In the genomic region with DNA sequence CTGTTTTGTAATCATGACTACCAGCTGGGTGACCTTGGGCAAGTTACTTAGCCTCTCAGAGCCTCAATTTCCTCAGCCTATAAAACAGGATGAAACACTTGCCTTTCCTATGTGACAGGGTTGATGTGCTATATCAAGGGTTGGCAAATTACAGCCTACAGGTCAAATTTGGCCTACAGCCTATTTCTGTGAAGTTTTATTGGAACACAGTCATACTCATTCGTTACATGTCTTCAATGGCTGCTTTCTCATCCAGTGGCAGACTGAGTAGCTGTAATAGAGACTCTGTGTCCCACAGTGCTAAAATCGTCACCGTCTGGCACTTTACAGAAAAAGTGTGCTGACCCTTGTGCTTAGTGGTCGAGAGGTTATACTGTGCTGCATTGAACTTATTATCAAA, we compare ENCODE assay signal across 24 cellular contexts. TPM values are rescaled to one million over a fixed set of nuclear protein-coding genes. Genes with fewer than 3 reads are reported as not detected.
"Had no signal": no experiment of that assay in that cellular context is flagged by ENCODE, and none has a peak within 500 bp of the region (broad histone marks: within the 10 kb centered on the region; RNA-seq: fewer than 3 reads in every experiment).

No MANE protein-coding gene starts in this region.

- H3K9me3 Mint-ChIP-seq: activated CD4-positive, alpha-beta T cell treated with anti-CD3 and anti-CD28 coated beads, Interleukin-2, amount 10 ng/mL, durations not matched to agents 24 days and 14 days; activated CD8-positive, alpha-beta T cell treated with anti-CD3 and anti-CD28 coated beads for 36 hours; activated naive CD8-positive, alpha-beta T cell treated with anti-CD3 and anti-CD28 coated beads, Interleukin-2, amount 50 U/mL, for 24 hours; dendritic cell treated with granulocyte-macrophage colony-stimulating factor and Interleukin-4, amounts not matched to agents 40 ng/mL and 50 ng/mL, for 4 days; naive thymus-derived CD8-positive, alpha-beta T cell had no signal

- H3K27ac Mint-ChIP-seq: activated CD4-positive, alpha-beta T cell treated with anti-CD3 and anti-CD28 coated beads, Interleukin-2, amount 10 ng/mL, durations not matched to agents 24 days and 14 days; activated CD8-positive, alpha-beta memory T cell treated with anti-CD3 and anti-CD28 coated beads, Interleukin-2, amount 10 ng/mL, durations not matched to agents 7 days and 5 days; activated CD8-positive, alpha-beta T cell treated with anti-CD3 and anti-CD28 coated beads for 36 hours; activated naive CD8-positive, alpha-beta T cell treated with anti-CD3 and anti-CD28 coated beads, Interleukin-2, amount 50 U/mL, for 24 hours; dendritic cell treated with granulocyte-macrophage colony-stimulating factor and Interleukin-4, amounts not matched to agents 40 ng/mL and 50 ng/mL, for 4 days; naive thymus-derived CD8-positive, alpha-beta T cell; progenitor cell of endocrine pancreas had no signal

- H3K27ac ChIP-seq: lower lobe of right lung, stomach, uterus had no signal

- H3K4me3 ChIP-seq: lower lobe of right lung, stomach, uterus had no signal

- H3K4me1 ChIP-seq: lower lobe of right lung, uterus had no signal

- H3K27me3 Mint-ChIP-seq: activated CD4-positive, alpha-beta T cell treated with anti-CD3 and anti-CD28 coated beads, Interleukin-2, amount 10 ng/mL, durations not matched to agents 24 days and 14 days; activated CD8-positive, alpha-beta T cell treated with anti-CD3 and anti-CD28 coated beads for 36 hours; activated naive CD8-positive, alpha-beta T cell treated with anti-CD3 and anti-CD28 coated beads, Interleukin-2, amount 50 U/mL, for 24 hours; dendritic cell treated with granulocyte-macrophage colony-stimulating factor and Interleukin-4, amounts not matched to agents 40 ng/mL and 50 ng/mL, for 4 days; naive thymus-derived CD8-positive, alpha-beta T cell; progenitor cell of endocrine pancreas had no signal

- DNase-seq: activated CD4-positive, alpha-beta T cell treated with anti-CD3 and anti-CD28 coated beads, Interleukin-2, amount 10 ng/mL, durations not matched to agents 24 days and 14 days; activated CD8-positive, alpha-beta memory T cell treated with anti-CD3 and anti-CD28 coated beads, Interleukin-2, amount 10 ng/mL, durations not matched to agents 7 days and 5 days; activated CD8-positive, alpha-beta T cell treated with anti-CD3 and anti-CD28 coated beads for 36 hours; activated effector memory CD4-positive, alpha-beta T cell treated with anti-CD3 and anti-CD28 coated beads, Interleukin-2, amount 50 U/mL, for 16 hours; activated naive CD4-positive, alpha-beta T cell treated with anti-CD3 and anti-CD28 coated beads, Interleukin-2, amount 50 U/mL, for 16 hours; activated naive CD8-positive, alpha-beta T cell treated with anti-CD3 and anti-CD28 coated beads, Interleukin-2, amount 50 U/mL, for 24 hours; activated T-cell treated with anti-CD3 and anti-CD28 coated beads for 4 hours; effector memory CD4-positive, alpha-beta T cell; foreskin melanocyte; kidney; lower lobe of right lung; naive thymus-derived CD8-positive, alpha-beta T cell; stimulated activated CD4-positive, alpha-beta T cell treated with anti-CD3 and anti-CD28 coated beads, Interleukin-1b, Interleukin-23, amount 100 ng/mL, for 48 hours; stomach; trophoblast cell; uterus had no signal

- H3K36me3 Mint-ChIP-seq: activated CD8-positive, alpha-beta memory T cell treated with anti-CD3 and anti-CD28 coated beads, Interleukin-2, amount 10 ng/mL, durations not matched to agents 7 days and 5 days had no signal

- H3K9me3 ChIP-seq: lower lobe of right lung, stomach, uterus had no signal

- H3K36me3 ChIP-seq: uterus had no signal

- FAIRE-seq: kidney had no signal

- H3K4me3 Mint-ChIP-seq: activated CD4-positive, alpha-beta T cell treated with anti-CD3 and anti-CD28 coated beads, Interleukin-2, amount 10 ng/mL, durations not matched to agents 24 days and 14 days; activated CD8-positive, alpha-beta memory T cell treated with anti-CD3 and anti-CD28 coated beads, Interleukin-2, amount 10 ng/mL, durations not matched to agents 7 days and 5 days; activated CD8-positive, alpha-beta T cell treated with anti-CD3 and anti-CD28 coated beads for 36 hours; activated naive CD8-positive, alpha-beta T cell treated with anti-CD3 and anti-CD28 coated beads, Interleukin-2, amount 50 U/mL, for 24 hours; dendritic cell treated with granulocyte-macrophage colony-stimulating factor and Interleukin-4, amounts not matched to agents 40 ng/mL and 50 ng/mL, for 4 days; naive thymus-derived CD8-positive, alpha-beta T cell had no signal

- H3K27me3 ChIP-seq: stomach, uterus had no signal

- ATAC-seq: activated CD4-positive, CD25-positive, alpha-beta regulatory T cell treated with anti-CD3 and anti-CD28 coated beads, Interleukin-2, amount 50 U/mL, for 24 hours; activated CD8-positive, alpha-beta memory T cell treated with anti-CD3 and anti-CD28 coated beads, Interleukin-2, amount 10 ng/mL, durations not matched to agents 7 days and 5 days; activated CD8-positive, alpha-beta T cell treated with anti-CD3 and anti-CD28 coated beads for 36 hours; activated naive CD8-positive, alpha-beta T cell treated with anti-CD3 and anti-CD28 coated beads, Interleukin-2, amount 50 U/mL, for 24 hours; esophagus mucosa; left lobe of liver; lower lobe of right lung; naive thymus-derived CD8-positive, alpha-beta T cell had no signal

RNA-seq across cellular contexts. Expression of gene DNASE1L3, which starts 43.4 kb away (rescaled TPM):
- total RNA-seq: activated CD4-positive, alpha-beta T cell treated with anti-CD3 and anti-CD28 coated beads, Interleukin-2, amount 10 ng/mL, durations not matched to agents 24 days and 14 days; activated CD8-positive, alpha-beta memory T cell treated with anti-CD3 and anti-CD28 coated beads, Interleukin-2, amount 10 ng/mL, durations not matched to agents 7 days and 5 days; activated CD8-positive, alpha-beta T cell treated with anti-CD3 and anti-CD28 coated beads for 36 hours; chondrocyte; osteocyte; progenitor cell of endocrine pancreas; T-helper 2 cell treated with Interferon-gamma antibody and Interleukin-4, amounts not matched to agents 100 ng/mL and 5 ng/mL, for 36 hours had no signal
- polyA plus RNA-seq: naive thymus-derived CD8-positive, alpha-beta T cell had no signal
